In the genomic region with DNA sequence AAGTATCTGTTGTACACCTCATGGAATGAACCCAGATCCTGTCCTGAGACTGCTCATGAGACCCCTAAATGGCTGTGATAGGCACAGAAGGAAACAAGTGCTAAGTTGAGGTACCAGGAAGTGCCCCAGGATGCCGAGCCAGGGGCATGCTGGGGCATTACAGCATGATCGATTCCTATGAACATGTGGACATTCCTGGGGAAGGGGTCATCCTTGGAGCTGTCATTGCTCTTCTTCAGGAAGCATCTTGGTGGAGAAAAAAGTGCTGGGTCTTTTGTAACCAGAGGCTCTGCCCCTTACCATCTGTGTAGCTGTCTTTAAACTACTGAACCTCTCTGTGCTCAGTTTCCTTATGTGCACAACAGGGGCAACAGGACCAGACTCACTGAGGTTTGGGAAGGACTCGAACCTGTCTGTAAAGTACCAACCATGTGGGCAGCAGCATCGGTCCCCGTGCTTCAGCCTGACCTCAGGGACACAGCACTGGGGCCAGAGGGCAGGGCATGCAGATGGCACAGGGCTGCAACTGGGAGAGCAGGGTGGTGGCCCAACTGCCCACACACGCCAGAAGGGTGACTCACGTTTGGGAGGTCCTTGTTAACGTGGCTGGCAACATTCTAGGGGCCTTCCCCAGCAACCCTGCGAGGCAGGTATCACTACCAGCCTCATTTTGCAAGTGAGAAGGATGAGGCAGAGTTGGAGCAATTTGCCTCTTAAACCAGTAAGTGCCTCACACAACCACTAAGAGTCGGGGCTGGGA, we compare ENCODE assay signal across 10 cellular contexts.
DNase-seq lines count a peak whose midpoint lies in the region; ATAC-seq and TF ChIP-seq lines count a peak whose summit lies in the region.
"Had no signal": no experiment of that assay in that cellular context is flagged by ENCODE, and none has a peak within 500 bp of the region (broad histone marks: within the 10 kb centered on the region; RNA-seq: fewer than 3 reads in every experiment).

No MANE protein-coding gene starts in this region.

- no peaks in the 10 kb centered on the region for H3K36me3 Mint-ChIP-seq in endodermal cell (ENCODE audit: low read depth)

- in situ Hi-C loops in KBM-7 (cut with MboI; ENCODE audit: low pct_unique_long_range_greater_than_20kb, low sequenced_read_pairs) = no loop called here

- no peak overlapping the region for H3K27ac Mint-ChIP-seq in endodermal cell

- peaks cover 3% of the 10 kb centered on the region for H3K4me1 ChIP-seq in endodermal cell (ENCODE audit: control insufficient read depth, insufficient read depth, low read length)

- no peak overlapping the region for H3K9ac ChIP-seq in endodermal cell (ENCODE audit: extremely low read depth, low read length, poor library complexity, severe bottlenecking)

- no peak for TF ChIP-seq CTCF in endodermal cell (conservative IDR thresholded peaks at IDR 0.05)

- no peaks in the 10 kb centered on the region for H3K27me3 ChIP-seq in endodermal cell (ENCODE audit: control insufficient read depth, insufficient read depth, low read length, poor library complexity, severe bottlenecking)

- H3K9me3 ChIP-seq in endodermal cell (ENCODE audit: control insufficient read depth, low read length) = no peaks in the 10 kb centered on the region
- H3K9me3 ChIP-seq: psoas muscle had no signal

- no peaks in the 10 kb centered on the region for H3K27me3 Mint-ChIP-seq in endodermal cell (ENCODE audit: insufficient read depth)

- peak; percentile 35 for ATAC-seq in GM19025 (IDR thresholded peaks at IDR 0.05; ENCODE audit: low read depth, unreplicated experiment)
- peak; percentile 55 for ATAC-seq in SK-N-SH treated with all-trans-retinoic acid at 6 μM for 48 hours
- no peak for ATAC-seq in HG03175 (IDR thresholded peaks at IDR 0.05; ENCODE audit: unreplicated experiment)
- no peak for ATAC-seq in GM19397 (IDR thresholded peaks at IDR 0.05; ENCODE audit: unreplicated experiment)

- H3K9me3 Mint-ChIP-seq in endodermal cell = no peaks in the 10 kb centered on the region

- H3K4me1 Mint-ChIP-seq in endodermal cell = peaks cover 8% of the 10 kb centered on the region

- no peak overlapping the region for H3K27ac ChIP-seq in endodermal cell (ENCODE audit: low read depth, low read length)
- H3K27ac ChIP-seq: psoas muscle had no signal

- WGBS in endodermal cell (ENCODE audit: insufficient coverage in 1 of 2, insufficient read length in 1 of 2), 2 experiments = 84 to 89% methylated on average over 10 of the region's 10 CpGs

- no peak overlapping the region for H3K4me3 Mint-ChIP-seq in endodermal cell

- DNase-seq in endodermal cell (peak; percentile 39), dermis blood vessel endothelial cell (no peak), KBM-7 (no peak)
- DNase-seq in stimulated activated CD4-positive, alpha-beta T cell treated with anti-CD3 and anti-CD28 coated beads, Interleukin-2, amount 100 ng/mL, for 48 hours = peak; percentile 41 to 46
- DNase-seq: NCI-H524 had no signal

- no peaks in the 10 kb centered on the region for H3K36me3 ChIP-seq in endodermal cell (ENCODE audit: control insufficient read depth, insufficient read depth, low read length)

- no peak overlapping the region for H3K4me3 ChIP-seq in endodermal cell (ENCODE audit: low read length)
- H3K4me3 ChIP-seq: psoas muscle had no signal

TF ChIP-seq in SK-N-SH treated with all-trans-retinoic acid at 6 μM for 48 hours, 23 proteins besides CTCF, POLR2A, EP300 and RAD21:
- TF ChIP-seq POU6F1 (CRISPR knock-in tag; IDR thresholded peaks at IDR 0.05; ENCODE audit: borderline replicate concordance, low read depth) (no peak), SNAI2 (CRISPR knock-in tag; IDR thresholded peaks at IDR 0.05) (no peak), ZFP30 (CRISPR knock-in tag; IDR thresholded peaks at IDR 0.05) (no peak)

Comparison
In these comparisons a context has a peak if more than half of its experiments do, and no peak if none do; other contexts are left out.
1. ATAC-seq: peak in GM19025 (single experiment) and SK-N-SH treated with all-trans-retinoic acid at 6 μM for 48 hours (single experiment); none in HG03175 (single experiment) and GM19397 (single experiment).
2. DNase-seq: peak in endodermal cell (single experiment) and stimulated activated CD4-positive, alpha-beta T cell treated with anti-CD3 and anti-CD28 coated beads, Interleukin-2, amount 100 ng/mL, for 48 hours (2 of 2); none in dermis blood vessel endothelial cell (single experiment) and KBM-7 (single experiment).